Comparison of ENCODE assay signal across 9 cellular contexts in genomic region chr7:102874166-102874829, GRCh38. TPM values are rescaled to one million over a fixed set of nuclear protein-coding genes. Genes with fewer than 3 reads are reported as not detected.
DNase-seq lines count a peak whose midpoint lies in the region; ATAC-seq, FAIRE-seq and TF ChIP-seq lines count a peak whose summit lies in the region.
"Had no signal": no experiment of that assay in that cellular context is flagged by ENCODE, and none has a peak within 500 bp of the region (broad histone marks: within the 10 kb centered on the region; RNA-seq: fewer than 3 reads in every experiment).

No MANE protein-coding gene starts in this region.

- H3K27me3 ChIP-seq in bronchial epithelial cell (ENCODE audit: control insufficient read depth, insufficient read depth, low read length) (no peaks in the 10 kb centered on the region), thyroid gland (no peaks in the 10 kb centered on the region)

- no peak overlapping the region for H3K4me3 ChIP-seq in bronchial epithelial cell (ENCODE audit: low read depth, low read length)
- no peak overlapping the region for H3K4me3 ChIP-seq in thyroid gland (replicated peaks in 1 of 3)
- H3K4me3 ChIP-seq: psoas muscle had no signal

- peak; percentile 96 for ATAC-seq in GM18505 (IDR thresholded peaks at IDR 0.05; ENCODE audit: unreplicated experiment)
- peak; percentile 99 for ATAC-seq in GM21529 (IDR thresholded peaks at IDR 0.05; ENCODE audit: unreplicated experiment)

- no peaks in the 10 kb centered on the region for H3K9me3 ChIP-seq in thyroid gland
- H3K9me3 ChIP-seq: psoas muscle had no signal

- no peak for TF ChIP-seq CTCF in bronchial epithelial cell (IDR thresholded peaks at IDR 0.05; ENCODE audit: insufficient read depth, low read length, severe bottlenecking)
- no peak for TF ChIP-seq CTCF in thyroid gland (IDR thresholded peaks at IDR 0.05)

- H3K36me3 ChIP-seq in bronchial epithelial cell (ENCODE audit: control insufficient read depth, insufficient read depth, low read length) = no peaks in the 10 kb centered on the region
- H3K36me3 ChIP-seq in thyroid gland = no peaks in the 10 kb centered on the region

- 91 to 93% methylated on average over 5 of the region's 5 CpGs for WGBS in thyroid gland, 2 donors

- FAIRE-seq in bronchial epithelial cell (lab: Jason Lieb, UNC) (no peak), urothelium cell line (lab: Jason Lieb, UNC) (peak; percentile 90)

- peak; percentile 83 for DNase-seq in HT-29 (ENCODE audit: low spot score)
- peak; percentile 91 for DNase-seq in bronchial epithelial cell (ENCODE audit: low read depth)
- peak; percentile 83 for DNase-seq in urothelium cell line (ENCODE audit: low spot score)
- no peak for DNase-seq in effector CD8-positive, alpha-beta T cell (lab: John Stamatoyannopoulos, UW)
- DNase-seq in thyroid gland = no peak
- no peak for DNase-seq in NCI-H2107 (lab: John Stamatoyannopoulos, UW)
- DNase-seq: psoas muscle had no signal

- no peak for TF ChIP-seq POLR2A in GM18505 (IDR thresholded peaks at IDR 0.05; ENCODE audit: borderline replicate concordance, extremely low read depth, insufficient read depth, insufficient read length)
- TF ChIP-seq POLR2A in thyroid gland (IDR thresholded peaks at IDR 0.05) = no peak

- no peak overlapping the region for H3K27ac ChIP-seq in thyroid gland
- H3K27ac ChIP-seq: psoas muscle had no signal

- no peaks in the 10 kb centered on the region for H3K4me1 ChIP-seq in thyroid gland
- H3K4me1 ChIP-seq: psoas muscle had no signal

- intact Hi-C loops in thyroid gland (cut with DNase I) = no loop called here

RNA-seq across cellular contexts. Expression of gene LRRC17, which starts 38.5 kb away (rescaled TPM):
- not detected in 2 replicates for total RNA-seq in HT-29 (2014; rRNA removed; shearing (Covaris generic))
- total RNA-seq in bronchial epithelial cell = 0.26 and 0.38 TPM in 2 replicates
- 1 to 10 TPM; 3.0 to 4.1 (median 3.2) TPM for total RNA-seq in thyroid gland

Comparison
In these comparisons a context has a peak if more than half of its experiments do, and no peak if none do; other contexts are left out.
1. DNase-seq: peak in HT-29 (single experiment), bronchial epithelial cell (single experiment) and urothelium cell line (single experiment); none in effector CD8-positive, alpha-beta T cell (single experiment), thyroid gland (0 of 2) and NCI-H2107 (single experiment).